ENCODE assay signal across 18 cellular contexts in genomic region chr9:77898864-77899263, GRCh38.
A peak's percentile ranks its signal among the peaks of the same experiment; 100 is the strongest.
DNase-seq lines count a peak whose midpoint lies in the region; ATAC-seq, FAIRE-seq and TF ChIP-seq lines count a peak whose summit lies in the region.
"Had no signal": no experiment of that assay in that cellular context is flagged by ENCODE, and none has a peak within 500 bp of the region (broad histone marks: within the 10 kb centered on the region; RNA-seq: fewer than 3 reads in every experiment).

No MANE protein-coding gene starts in this region.

- ATAC-seq in GM19035 (IDR thresholded peaks at IDR 0.05; ENCODE audit: unreplicated experiment) = no peak

- no peaks in the 10 kb centered on the region for H4K20me1 ChIP-seq in endothelial cell of umbilical vein (replicated peaks; ENCODE audit: control insufficient read depth, extremely low read depth, insufficient read depth, low read length)
- H4K20me1 ChIP-seq: BLaER1 had no signal

- TF ChIP-seq CTCF in endothelial cell of umbilical vein (IDR thresholded peaks at IDR 0.05; ENCODE audit: extremely low read depth in 1 of 2, insufficient read depth in 1 of 2, low read depth in 1 of 2, low read length in 2 of 2) = no peak

- H3K36me3 ChIP-seq in endothelial cell of umbilical vein (ENCODE audit: control insufficient read depth in 2 of 2, extremely low read depth in 1 of 2, insufficient read depth in 2 of 2, low read length in 2 of 2) = peaks cover 0 to 2% of the 10 kb centered on the region in 2 experiments
- H3K36me3 ChIP-seq: HAP-1 had no signal

- H3K4me3 ChIP-seq in endothelial cell of umbilical vein (replicated peaks in 1 of 3; ENCODE audit: insufficient read depth in 1 of 3, low read depth in 1 of 3, low read length in 3 of 3) = no peak overlapping the region
- H3K4me3 ChIP-seq: BLaER1, HAP-1 had no signal

- H3K79me2 ChIP-seq in endothelial cell of umbilical vein (ENCODE audit: control insufficient read depth, insufficient read depth, low read length) = peaks cover 14% of the 10 kb centered on the region

- CTCF ChIA-PET in endothelial cell of umbilical vein (lab: Charles Lee) = interaction anchor here (0.9 to 1.4 kb wide), 4 partner anchors 51 to 465 kb away, joined by 3 to 5 read pairs (median 3); no protein-coding TSS in a partner anchor

- H3K9me3 ChIP-seq in endothelial cell of umbilical vein (replicated peaks; ENCODE audit: control insufficient read depth, insufficient read depth, low read length) = no peaks in the 10 kb centered on the region
- H3K9me3 ChIP-seq: BLaER1, Caco-2, HAP-1 had no signal

- intact Hi-C loops in endothelial cell of umbilical vein (cut with micrococcal nuclease) = no loop called here

- POLR2A ChIA-PET in endothelial cell of umbilical vein (lab: Charles Lee) = no interaction called here

- H3K4me2 ChIP-seq in endothelial cell of umbilical vein (ENCODE audit: insufficient read depth, low read length) = no peak overlapping the region
- H3K4me2 ChIP-seq: BLaER1 had no signal

- no peak overlapping the region for H3K9ac ChIP-seq in endothelial cell of umbilical vein (replicated peaks; ENCODE audit: extremely low read depth, insufficient read depth, low read length)
- H3K9ac ChIP-seq: BLaER1 had no signal

- H3K4me1 ChIP-seq in endothelial cell of umbilical vein (ENCODE audit: control insufficient read depth, extremely low read depth, insufficient read depth, low read length) = peaks cover 12% of the 10 kb centered on the region
- H3K4me1 ChIP-seq: BLaER1, Caco-2 had no signal

- no TSS peak for BruUV-seq in endothelial cell of umbilical vein (replicated peaks; lab: Mats Ljungman, UMichigan)

- no peak overlapping the region for H2AFZ ChIP-seq in endothelial cell of umbilical vein (ENCODE audit: low read depth, low read length)

- H3K27ac ChIP-seq in endothelial cell of umbilical vein (ENCODE audit: insufficient read depth, low read depth, low read length) = no peak overlapping the region
- H3K27ac ChIP-seq: BLaER1 had no signal

- H3K9me1 ChIP-seq in endothelial cell of umbilical vein (replicated peaks; ENCODE audit: control insufficient read depth, extremely low read depth, insufficient read depth, low read length) = no peaks in the 10 kb centered on the region

- no peaks in the 10 kb centered on the region for H3K27me3 ChIP-seq in endothelial cell of umbilical vein (ENCODE audit: control insufficient read depth in 2 of 2, insufficient read depth in 2 of 2, low read length in 2 of 2)
- H3K27me3 ChIP-seq: BLaER1 had no signal

- TF ChIP-seq POLR2A in endothelial cell of umbilical vein (IDR thresholded peaks at IDR 0.05; ENCODE audit: low read depth, low read length) = no peak

- FAIRE-seq in endothelial cell of umbilical vein (lab: Jason Lieb, UNC) = no peak
- FAIRE-seq: GM12892, H1 had no signal

- dilution Hi-C loops in endothelial cell of umbilical vein (cut with MboI; ENCODE audit: extremely low pct_ligation_motif_present, low sequenced_read_pairs) = no loop called here

- DNase-seq in DMS53 (lab: John Stamatoyannopoulos, UW) (peak; percentile 6), DMS53 treated with DMSO at 0.1 percent for 48 hours (lab: John Stamatoyannopoulos, UW; ENCODE audit: unreplicated experiment) (no peak), NCI-H69 (lab: John Stamatoyannopoulos, UW) (peak; percentile 25), endothelial cell of umbilical vein (ENCODE audit: low read depth, low spot score) (peak; percentile 48), dedifferentiated amniotic fluid mesenchymal stem cell (ENCODE audit: extremely low spot score) (no peak)
- DNase-seq in stimulated activated CD8-positive, alpha-beta memory T cell treated with anti-CD3 and anti-CD28 coated beads, Interleukin-4, amount 100 ng/mL, for 48 hours = no peak
- DNase-seq: 8988T; AML-193; Caco-2; CD8-positive, alpha-beta memory T cell; DMS79 treated with DMSO at 0.1 percent for 48 hours; EL; GDM1 had no signal

TF ChIP-seq in endothelial cell of umbilical vein, 7 proteins besides CTCF, POLR2A, EP300 and RAD21:
- TF ChIP-seq GATA2 (IDR thresholded peaks at IDR 0.05; ENCODE audit: insufficient read depth, insufficient read length, low read depth, low read length) (no peak), EZH2 (IDR thresholded peaks at IDR 0.05; ENCODE audit: borderline replicate concordance, low read depth, low read length, severe bottlenecking) (no peak), JUN (IDR thresholded peaks at IDR 0.05; ENCODE audit: borderline replicate concordance, insufficient read depth, insufficient read length, low read depth) (no peak), POLR2AphosphoS5 (IDR thresholded peaks at IDR 0.05; ENCODE audit: insufficient read depth, low read depth, low read length) (no peak), MYC (IDR thresholded peaks at IDR 0.05; ENCODE audit: low read depth, low read length) (no peak), MAX (IDR thresholded peaks at IDR 0.05; ENCODE audit: insufficient read depth, insufficient read length) (no peak)

Comparison
In these comparisons a context has a peak if more than half of its experiments do, and no peak if none do; other contexts are left out.
1. DNase-seq: peak in DMS53 (single experiment), NCI-H69 (single experiment) and endothelial cell of umbilical vein (single experiment); none in DMS53 treated with DMSO at 0.1 percent for 48 hours (single experiment), dedifferentiated amniotic fluid mesenchymal stem cell (single experiment) and stimulated activated CD8-positive, alpha-beta memory T cell treated with anti-CD3 and anti-CD28 coated beads, Interleukin-4, amount 100 ng/mL, for 48 hours (single experiment).